15 cellular contexts compared by ENCODE assay signal in genomic region chr10:100894589-100895294, GRCh38.
DNase-seq lines count a peak whose midpoint lies in the region; ATAC-seq and TF ChIP-seq lines count a peak whose summit lies in the region.
"Had no signal": no experiment of that assay in that cellular context is flagged by ENCODE, and none has a peak within 500 bp of the region (broad histone marks: within the 10 kb centered on the region; RNA-seq: fewer than 3 reads in every experiment).

No MANE protein-coding gene starts in this region.

- H3K36me3 Mint-ChIP-seq in memory B cell, result no peaks in the 10 kb centered on the region

- no peaks in the 10 kb centered on the region for H4K20me1 ChIP-seq in SU-DHL-6 (ENCODE audit: low read depth, low read length)

- no peak for TF ChIP-seq CTCF in SU-DHL-6 (IDR thresholded peaks at IDR 0.05; ENCODE audit: insufficient read depth, low read length, poor library complexity, severe bottlenecking)

- no peak overlapping the region for H3K9ac ChIP-seq in SU-DHL-6 (ENCODE audit: low read length)

- no peak overlapping the region for H3K4me3 Mint-ChIP-seq in memory B cell
- H3K4me3 Mint-ChIP-seq: nephron had no signal

- DNase-seq in CD1c-positive myeloid dendritic cell (ENCODE audit: extremely low spot score) (peak; percentile 17), Kasumi-1 (lab: John Stamatoyannopoulos, UW) (peak; percentile 55 to 78), memory B cell (ENCODE audit: low spot score in 2 of 2) (no peak)
- DNase-seq in activated T-cell treated with anti-CD3 and anti-CD28 coated beads, Interleukin-2, amount 50 U/mL, for 1 hour, result no peak
- DNase-seq: activated gamma-delta T cell, NCI-H1092, NCI-H2171, stomach had no signal

- 0 out of 2 replicates have a peak, but pooled peaks cover 5% of the 10 kb centered on the region for H3F3A ChIP-seq in SU-DHL-6 (ENCODE audit: insufficient read depth)

- H2AFZ ChIP-seq in SU-DHL-6 (ENCODE audit: low read depth, low read length, severe bottlenecking), result peak overlapping the region; percentile 28

- peaks cover 12% of the 10 kb centered on the region for H3K4me1 Mint-ChIP-seq in memory B cell

- peak overlapping the region; percentile 46 for H3K27ac ChIP-seq in SU-DHL-6 (ENCODE audit: low read depth, low read length)
- H3K27ac ChIP-seq: ascending aorta, SJSA1, stomach had no signal

- no peaks in the 10 kb centered on the region for H3K9me3 ChIP-seq in SU-DHL-6 (ENCODE audit: insufficient read depth, low read length)
- H3K9me3 ChIP-seq: ascending aorta, SJSA1, stomach had no signal

- H3K4me2 ChIP-seq in SU-DHL-6 (ENCODE audit: low read depth, low read length, poor library complexity, severe bottlenecking), result peak overlapping the region; percentile 47

- H3K27me3 ChIP-seq in SU-DHL-6 (ENCODE audit: low read length), result no peaks in the 10 kb centered on the region
- H3K27me3 ChIP-seq: ascending aorta, SJSA1 had no signal

- H3K4me3 ChIP-seq in SU-DHL-6 (ENCODE audit: insufficient read depth, low read length, poor library complexity, severe bottlenecking), result no peak overlapping the region
- H3K4me3 ChIP-seq: ascending aorta, SJSA1, stomach had no signal

- peaks cover 13% of the 10 kb centered on the region for H3K27me3 Mint-ChIP-seq in memory B cell

- peak overlapping the region; percentile 90 for H3K27ac Mint-ChIP-seq in memory B cell

- H3K36me3 ChIP-seq in SU-DHL-6 (ENCODE audit: low read length), result no peaks in the 10 kb centered on the region
- H3K36me3 ChIP-seq: ascending aorta, SJSA1, stomach had no signal

- peak; percentile 66 for ATAC-seq in memory B cell (ENCODE audit: low read depth)
- ATAC-seq in HG02852 (IDR thresholded peaks at IDR 0.05; ENCODE audit: unreplicated experiment), result no peak
- ATAC-seq in HG03571 (IDR thresholded peaks at IDR 0.05; ENCODE audit: unreplicated experiment), result no peak
- ATAC-seq in GM21737 (IDR thresholded peaks at IDR 0.05; ENCODE audit: unreplicated experiment), result no peak

- no peaks in the 10 kb centered on the region for H3K9me2 ChIP-seq in SU-DHL-6 (replicated peaks; ENCODE audit: insufficient read depth, low read length)

- no peaks in the 10 kb centered on the region for H3K79me2 ChIP-seq in SU-DHL-6 (ENCODE audit: insufficient read depth, low read length)

- H3K9me3 Mint-ChIP-seq in memory B cell, result no peaks in the 10 kb centered on the region
- H3K9me3 Mint-ChIP-seq: nephron had no signal

Comparison
In these comparisons a context has a peak if more than half of its experiments do, and no peak if none do; other contexts are left out.
1. DNase-seq: peak in CD1c-positive myeloid dendritic cell (single experiment) and Kasumi-1 (2 of 2); none in memory B cell (0 of 2) and activated T-cell treated with anti-CD3 and anti-CD28 coated beads, Interleukin-2, amount 50 U/mL, for 1 hour (single experiment).